In the genomic region with DNA sequence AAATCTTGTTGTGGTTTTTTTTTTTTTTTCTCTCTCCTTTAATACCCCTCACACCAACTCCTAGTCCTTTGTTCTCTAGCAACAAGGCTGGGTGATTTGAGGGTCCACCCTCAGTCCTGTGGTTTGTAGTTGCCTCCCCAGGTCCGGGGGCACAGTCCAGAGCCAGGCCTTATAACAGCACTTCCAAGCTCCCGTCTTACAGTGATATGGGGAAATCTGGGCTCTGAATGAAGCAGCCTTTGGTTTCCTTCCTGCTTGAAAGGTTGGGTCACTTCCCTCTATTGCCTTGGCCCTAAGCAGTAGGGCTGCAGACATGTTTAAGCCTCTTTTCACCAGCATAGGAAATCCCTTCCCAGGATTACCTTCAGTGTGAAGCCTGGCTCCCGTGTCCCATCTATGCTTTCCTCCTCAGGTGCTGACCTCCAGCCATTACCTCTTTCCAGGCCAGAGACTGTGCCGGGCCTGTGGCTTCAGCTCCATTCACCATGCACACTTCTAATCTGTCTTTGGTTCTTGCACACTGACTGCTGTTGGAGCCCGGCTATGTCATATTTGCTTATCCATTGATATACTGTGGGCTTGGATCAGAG, we compare ENCODE assay signal across 22 cellular contexts. TPM values are rescaled to one million over a fixed set of nuclear protein-coding genes. Genes with fewer than 3 reads are reported as not detected.
"Had no signal": no experiment of that assay in that cellular context is flagged by ENCODE, and none has a peak within 500 bp of the region (broad histone marks: within the 10 kb centered on the region; RNA-seq: fewer than 3 reads in every experiment).

No MANE protein-coding gene starts in this region.

- ATAC-seq: activated naive CD8-positive, alpha-beta T cell treated with anti-CD3 and anti-CD28 coated beads, Interleukin-2, amount 50 U/mL, for 24 hours; activated T-helper 17 cell treated with anti-CD3 and anti-CD28 coated beads, Interleukin-2, amount 50 U/mL, for 72 hours; right lobe of liver had no signal

- H3K27me3 ChIP-seq: right lobe of liver, upper lobe of left lung had no signal

- H3K9me3 ChIP-seq: right lobe of liver, upper lobe of left lung had no signal

- H3K9me3 Mint-ChIP-seq: activated naive CD8-positive, alpha-beta T cell treated with anti-CD3 and anti-CD28 coated beads, Interleukin-2, amount 50 U/mL, for 24 hours; activated T-helper 17 cell treated with anti-CD3 and anti-CD28 coated beads, Interleukin-2, amount 50 U/mL, for 72 hours; nephron; stimulated activated naive CD8-positive, alpha-beta T cell treated with anti-CD3 and anti-CD28 coated beads, Interleukin-15, Interleukin-2, amounts not matched to agents 100 ng/mL and 50 ng/mL, for 24 hours had no signal

- H3K27ac ChIP-seq: epithelial cell of prostate, right lobe of liver, upper lobe of left lung had no signal

- H3K4me3 Mint-ChIP-seq: activated naive CD8-positive, alpha-beta T cell treated with anti-CD3 and anti-CD28 coated beads, Interleukin-2, amount 50 U/mL, for 24 hours; activated T-helper 17 cell treated with anti-CD3 and anti-CD28 coated beads, Interleukin-2, amount 50 U/mL, for 72 hours; nephron; stimulated activated naive CD8-positive, alpha-beta T cell treated with anti-CD3 and anti-CD28 coated beads, Interleukin-15, Interleukin-2, amounts not matched to agents 100 ng/mL and 50 ng/mL, for 24 hours had no signal

- DNase-seq: activated CD4-positive, alpha-beta T cell treated with anti-CD3 and anti-CD28 coated beads for 1 hour; activated CD4-positive, alpha-beta T cell treated with anti-CD3 and anti-CD28 coated beads, Interleukin-2, amount 50 U/mL, for 4 hours; activated naive CD4-positive, alpha-beta T cell treated with Interleukin-2 at 50 U/mL for 16 hours; activated naive CD8-positive, alpha-beta T cell treated with anti-CD3 and anti-CD28 coated beads, Interleukin-2, amount 50 U/mL, for 24 hours; aorta; cerebellar nuclear complex; effector memory CD4-positive, alpha-beta T cell; foreskin melanocyte; head of caudate nucleus; kidney glomerular epithelial cell; mesenchymal stem cell; right lobe of liver; T1000 had no signal

- H3K36me3 ChIP-seq: right lobe of liver, upper lobe of left lung had no signal

- H3K27me3 Mint-ChIP-seq: activated T-helper 17 cell treated with anti-CD3 and anti-CD28 coated beads, Interleukin-2, amount 50 U/mL, for 72 hours had no signal

- H3K27ac Mint-ChIP-seq: activated naive CD8-positive, alpha-beta T cell treated with anti-CD3 and anti-CD28 coated beads, Interleukin-2, amount 50 U/mL, for 24 hours; activated T-helper 17 cell treated with anti-CD3 and anti-CD28 coated beads, Interleukin-2, amount 50 U/mL, for 72 hours; nephron; stimulated activated naive CD8-positive, alpha-beta T cell treated with anti-CD3 and anti-CD28 coated beads, Interleukin-15, Interleukin-2, amounts not matched to agents 100 ng/mL and 50 ng/mL, for 24 hours had no signal

- H3K4me3 ChIP-seq: right lobe of liver, smooth muscle cell, upper lobe of left lung had no signal

RNA-seq across cellular contexts. Expression of gene NTSR2, which starts 21.2 kb away (rescaled TPM):
- total RNA-seq: activated T-helper 17 cell treated with anti-CD3 and anti-CD28 coated beads, Interleukin-2, amount 50 U/mL, for 72 hours; aorta; fibroblast of lung; liver; pulmonary artery endothelial cell; right lobe of liver; smooth muscle cell; upper lobe of left lung had no signal
- polyA plus RNA-seq: aorta, fibroblast of lung, liver, smooth muscle cell had no signal
